ENCODE assay signal across 12 cellular contexts in genomic region chr6:168574699-168575195, GRCh38.
DNase-seq lines count a peak whose midpoint lies in the region; ATAC-seq and TF ChIP-seq lines count a peak whose summit lies in the region.
"Had no signal": no experiment of that assay in that cellular context is flagged by ENCODE, and none has a peak within 500 bp of the region (broad histone marks: within the 10 kb centered on the region; RNA-seq: fewer than 3 reads in every experiment).

No MANE protein-coding gene starts in this region.

- H3K36me3 ChIP-seq in HEK293 (ENCODE audit: control insufficient read depth in 2 of 2, insufficient read depth in 1 of 2, low read length in 2 of 2): no peaks in the 10 kb centered on the region
- no peaks in the 10 kb centered on the region for H3K36me3 ChIP-seq in colonic mucosa
- no peaks in the 10 kb centered on the region for H3K36me3 ChIP-seq in rectal smooth muscle tissue (ENCODE audit: control insufficient read depth, insufficient read depth, low read length)

- H3K9ac ChIP-seq in colonic mucosa (ENCODE audit: low read depth in 2 of 2, low read length in 2 of 2): no peak overlapping the region
- no peak overlapping the region for H3K9ac ChIP-seq in rectal smooth muscle tissue (ENCODE audit: low read length)

- CTCF ChIA-PET in HEK293 (lab: Yijun Ruan, JAX): no interaction called here

- H3K27me3 ChIP-seq in colonic mucosa: no peaks in the 10 kb centered on the region
- H3K27me3 ChIP-seq in rectal smooth muscle tissue (ENCODE audit: control insufficient read depth, insufficient read depth, low read length): no peaks in the 10 kb centered on the region

- no peak for ATAC-seq in GM18867 (IDR thresholded peaks at IDR 0.05; ENCODE audit: unreplicated experiment)
- ATAC-seq: activated CD8-positive, alpha-beta T cell treated with anti-CD3 and anti-CD28 coated beads for 36 hours had no signal

- H3K4me1 ChIP-seq in HEK293 (ENCODE audit: control insufficient read depth, insufficient read depth, low read length) (no peaks in the 10 kb centered on the region), colonic mucosa (no peaks in the 10 kb centered on the region), rectal smooth muscle tissue (ENCODE audit: control insufficient read depth, insufficient read depth, low read length) (peaks cover 16% of the 10 kb centered on the region)

- H3K9me3 ChIP-seq in HEK293 (ENCODE audit: control insufficient read depth, insufficient read depth, low read depth, low read length) (no peaks in the 10 kb centered on the region), colonic mucosa (no peaks in the 10 kb centered on the region)

- POLR2A ChIA-PET in HEK293 (lab: Yijun Ruan, JAX): interaction anchor here (0.6 kb wide), 1 partner anchor 41 kb away, joined by 3 read pairs; no protein-coding TSS in a partner anchor

- H3K27ac ChIP-seq in HEK293 (ENCODE audit: extremely low read depth, low read depth, low read length): no peak overlapping the region
- no peak overlapping the region for H3K27ac ChIP-seq in colonic mucosa
- H3K27ac ChIP-seq in rectal smooth muscle tissue (ENCODE audit: low read depth, low read length): peak overlapping the region; percentile 81

- H3K4me3 ChIP-seq in HEK293 (ENCODE audit: low read depth, low read length) (no peak overlapping the region), colonic mucosa (no peak overlapping the region), rectal smooth muscle tissue (ENCODE audit: low read length) (peak overlapping the region; percentile 28)

- TF ChIP-seq CTCF in HEK293 (tag by site-specific recombination; IDR thresholded peaks at IDR 0.05) (no peak), colonic mucosa (IDR thresholded peaks at IDR 0.05) (no peak)

- intact Hi-C loops in colonic mucosa (cut with DNase I): no loop called here

- peak; percentile 37 for DNase-seq in colonic mucosa
- peak; percentile 62 for DNase-seq in iPS-NIHi11 (ENCODE audit: low spot score)
- DNase-seq in DMS153 treated with DMSO at 0.1 percent for 48 hours (lab: John Stamatoyannopoulos, UW; ENCODE audit: unreplicated experiment): no peak
- DNase-seq in DMS79 (lab: John Stamatoyannopoulos, UW): no peak
- no peak for DNase-seq in DMS79 treated with DMSO at 0.1 percent for 48 hours (lab: John Stamatoyannopoulos, UW)
- DNase-seq: activated CD8-positive, alpha-beta T cell treated with anti-CD3 and anti-CD28 coated beads for 36 hours; activated gamma-delta T cell; erythroblast; NCI-H1092 treated with DMSO at 0.1 percent for 48 hours had no signal

TF ChIP-seq in HEK293, 187 proteins besides CTCF, POLR2A, EP300 and RAD21:
- TF ChIP-seq ZNF623 (tag by site-specific recombination; IDR thresholded peaks at IDR 0.05) (no peak), KLF1 (tag by site-specific recombination; IDR thresholded peaks at IDR 0.05) (peak; percentile 36; the same call in 1 of the 2 replicates), ZBTB11 (tag by site-specific recombination; conservative IDR thresholded peaks at IDR 0.05; ENCODE audit: low read depth) (peak; percentile 68)

Comparison
In these comparisons a context has a peak if more than half of its experiments do, and no peak if none do; other contexts are left out.
1. DNase-seq: peak in colonic mucosa (single experiment) and iPS-NIHi11 (single experiment); none in DMS153 treated with DMSO at 0.1 percent for 48 hours (single experiment), DMS79 (single experiment) and DMS79 treated with DMSO at 0.1 percent for 48 hours (single experiment).